Comparison of ENCODE assay signal across 11 cellular contexts in the genomic region with DNA sequence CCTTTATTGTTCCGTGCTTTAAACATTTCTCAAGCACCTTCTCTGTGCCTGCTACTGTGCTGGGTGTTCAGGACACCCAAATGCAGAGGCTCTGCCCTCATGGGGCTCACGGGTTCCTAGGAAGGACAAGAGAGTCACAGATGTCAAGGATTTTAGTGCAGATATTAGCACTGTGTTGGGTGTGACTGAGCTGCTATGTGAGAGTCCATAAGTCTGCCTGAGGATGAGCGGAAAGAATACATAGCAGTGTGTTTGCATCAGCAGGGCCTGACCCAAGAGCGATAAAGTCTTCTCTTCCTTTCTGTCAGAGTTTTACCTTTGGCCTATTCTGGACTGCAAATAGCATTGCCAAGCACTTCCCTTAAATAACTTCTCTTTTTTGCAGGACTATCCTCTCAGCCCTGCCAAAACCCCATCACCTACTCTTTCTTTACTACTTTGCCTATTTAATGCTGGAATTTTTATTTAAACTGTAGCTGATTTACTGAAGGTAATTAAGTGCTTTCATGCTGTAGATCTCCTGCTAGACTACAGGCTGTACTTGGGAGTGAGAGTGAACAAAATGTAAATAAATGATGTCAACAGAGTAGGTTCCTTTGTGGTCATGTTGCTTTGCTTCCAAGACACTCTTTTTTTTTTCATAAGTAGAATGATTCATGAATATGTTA.
A peak's percentile ranks its signal among the peaks of the same experiment; 100 is the strongest.
DNase-seq lines count a peak whose midpoint lies in the region; ATAC-seq and TF ChIP-seq lines count a peak whose summit lies in the region.
"Had no signal": no experiment of that assay in that cellular context is flagged by ENCODE, and none has a peak within 500 bp of the region (broad histone marks: within the 10 kb centered on the region; RNA-seq: fewer than 3 reads in every experiment).

No MANE protein-coding gene starts in this region.

- no peak for TF ChIP-seq CTCF in WERI-Rb-1 (IDR thresholded peaks at IDR 0.05; ENCODE audit: low read depth, low read length)

- DNase-seq in CD1c-positive myeloid dendritic cell (ENCODE audit: extremely low spot score), result peak; percentile 78
- DNase-seq in NOMO-1 treated with DMSO at 0.1 percent for 48 hours (lab: John Stamatoyannopoulos, UW; ENCODE audit: unreplicated experiment), result peak; percentile 97
- DNase-seq in epithelial cell of prostate (ENCODE audit: low read depth, low spot score), result peak; percentile 27
- no peak for DNase-seq in naive B cell
- no peak for DNase-seq in WERI-Rb-1
- DNase-seq in SW480 (ENCODE audit: low spot score), result no peak
- DNase-seq: NCI-H1105 treated with DMSO at 0.1 percent for 48 hours, T-helper 9 cell had no signal

- H3K27me3 Mint-ChIP-seq in naive B cell, result no peaks in the 10 kb centered on the region

- peak overlapping the region in 4 of 6 donors; percentile 10 to 66 (median 26) for H3K27ac Mint-ChIP-seq in naive B cell

- H3K27ac ChIP-seq in epithelial cell of prostate, result no peak overlapping the region
- H3K27ac ChIP-seq in WERI-Rb-1, result no peak overlapping the region
- H3K27ac ChIP-seq: cardiac muscle cell had no signal

- peak overlapping the region in 1 of 8 donors; percentile 2 for H3K4me3 Mint-ChIP-seq in naive B cell

- peaks cover 14 to 27% (median 18%) of the 10 kb centered on the region in 3 donors for H3K4me1 Mint-ChIP-seq in naive B cell

- no peaks in the 10 kb centered on the region for H3K27me3 ChIP-seq in WERI-Rb-1 (ENCODE audit: insufficient read depth, low read depth, severe bottlenecking)
- H3K27me3 ChIP-seq: cardiac muscle cell had no signal

- no peak for TF ChIP-seq POLR2A in GM18505 (IDR thresholded peaks at IDR 0.05; ENCODE audit: borderline replicate concordance, extremely low read depth, insufficient read depth, insufficient read length)

- peaks cover 0 to 14% of the 10 kb centered on the region in 2 donors for H3K36me3 Mint-ChIP-seq in naive B cell

- no peaks in the 10 kb centered on the region for H3K36me3 ChIP-seq in WERI-Rb-1
- H3K36me3 ChIP-seq: cardiac muscle cell had no signal

- no peak overlapping the region for H3K4me3 ChIP-seq in WERI-Rb-1 (ENCODE audit: low read depth, low read length)
- H3K4me3 ChIP-seq: cardiac muscle cell had no signal

- no peaks in the 10 kb centered on the region for H3K9me3 Mint-ChIP-seq in naive B cell

- H3K9me3 ChIP-seq in WERI-Rb-1 (ENCODE audit: severe bottlenecking), result no peaks in the 10 kb centered on the region

- peak; percentile 58 to 78 for ATAC-seq in naive B cell (ENCODE audit: low read depth in 2 of 2)
- no peak for ATAC-seq in GM19023 (IDR thresholded peaks at IDR 0.05; ENCODE audit: unreplicated experiment)
- ATAC-seq in GM18505 (IDR thresholded peaks at IDR 0.05; ENCODE audit: unreplicated experiment), result no peak

Comparison
In these comparisons a context has a peak if more than half of its experiments do, and no peak if none do; other contexts are left out.
1. DNase-seq: peak in CD1c-positive myeloid dendritic cell (single experiment), NOMO-1 treated with DMSO at 0.1 percent for 48 hours (single experiment) and epithelial cell of prostate (single experiment); none in naive B cell (single experiment), WERI-Rb-1 (single experiment) and SW480 (single experiment).
2. ATAC-seq: peak in naive B cell (2 of 2); none in GM19023 (single experiment) and GM18505 (single experiment).